In the genomic region with DNA sequence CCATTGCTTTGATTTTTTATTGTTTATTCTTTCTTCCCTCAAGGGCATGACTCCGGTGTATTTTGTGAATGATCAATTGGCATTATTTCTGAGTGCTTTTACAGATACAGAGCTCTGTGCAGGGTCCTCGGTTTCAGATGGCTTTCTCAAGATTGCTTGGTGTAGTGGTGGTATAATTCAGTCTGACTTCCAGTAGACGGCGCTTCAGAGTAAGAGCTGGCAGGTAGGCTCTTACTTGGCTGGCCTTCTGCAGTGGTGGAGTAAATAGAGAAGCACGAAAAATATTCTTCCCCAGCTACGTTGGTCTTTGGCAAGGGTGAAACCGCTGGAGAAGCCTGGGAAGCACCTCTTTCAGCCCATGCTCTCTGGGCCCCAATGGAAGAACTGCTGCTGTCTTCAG, we compare ENCODE assay signal across 16 cellular contexts.
"Had no signal": no experiment of that assay in that cellular context is flagged by ENCODE, and none has a peak within 500 bp of the region (broad histone marks: within the 10 kb centered on the region; RNA-seq: fewer than 3 reads in every experiment).

No MANE protein-coding gene starts in this region.

- H3K4me1 Mint-ChIP-seq: activated CD4-positive, alpha-beta T cell treated with anti-CD3 and anti-CD28 coated beads, Interleukin-2, amount 10 ng/mL, durations not matched to agents 24 days and 14 days; activated naive CD8-positive, alpha-beta T cell treated with anti-CD3 and anti-CD28 coated beads for 36 hours; brain; stimulated activated naive B cell treated with anti-CD40 and anti-IgM and Interleukin-4, amounts not matched to agents 10 μg/mL and 1 μg/mL and 100 μg/mL, for 72 hours had no signal

- H3K9me3 Mint-ChIP-seq: brain, nephron had no signal

- H3K36me3 Mint-ChIP-seq: activated naive CD8-positive, alpha-beta T cell treated with anti-CD3 and anti-CD28 coated beads for 36 hours; brain; stimulated activated naive B cell treated with anti-CD40 and anti-IgM and Interleukin-4, amounts not matched to agents 10 μg/mL and 1 μg/mL and 100 μg/mL, for 72 hours had no signal

- H3K4me3 ChIP-seq: colonic mucosa, esophagus squamous epithelium, transverse colon had no signal

- H3K27ac Mint-ChIP-seq: activated CD4-positive, alpha-beta T cell treated with anti-CD3 and anti-CD28 coated beads, Interleukin-2, amount 10 ng/mL, durations not matched to agents 24 days and 14 days; activated naive CD8-positive, alpha-beta T cell treated with anti-CD3 and anti-CD28 coated beads for 36 hours; brain; nephron; stimulated activated naive B cell treated with anti-CD40 and anti-IgM and Interleukin-4, amounts not matched to agents 10 μg/mL and 1 μg/mL and 100 μg/mL, for 72 hours had no signal

- H3K27ac ChIP-seq: colonic mucosa, esophagus squamous epithelium, transverse colon had no signal

- H3K36me3 ChIP-seq: colonic mucosa, esophagus squamous epithelium, transverse colon had no signal

- H3K9me3 ChIP-seq: colonic mucosa, esophagus squamous epithelium, transverse colon had no signal

- H3K4me3 Mint-ChIP-seq: activated CD4-positive, alpha-beta T cell treated with anti-CD3 and anti-CD28 coated beads, Interleukin-2, amount 10 ng/mL, durations not matched to agents 24 days and 14 days; activated naive CD8-positive, alpha-beta T cell treated with anti-CD3 and anti-CD28 coated beads for 36 hours; brain; nephron; stimulated activated naive B cell treated with anti-CD40 and anti-IgM and Interleukin-4, amounts not matched to agents 10 μg/mL and 1 μg/mL and 100 μg/mL, for 72 hours had no signal

- ATAC-seq: stimulated activated naive B cell treated with anti-CD40 and anti-IgM and Interleukin-4, amounts not matched to agents 10 μg/mL and 1 μg/mL and 100 μg/mL, for 72 hours had no signal

- H3K4me1 ChIP-seq: colonic mucosa, esophagus squamous epithelium, transverse colon had no signal

- H3K27me3 ChIP-seq: colonic mucosa, esophagus squamous epithelium, transverse colon had no signal

- DNase-seq: activated CD4-positive, alpha-beta T cell treated with anti-CD3 and anti-CD28 coated beads, Interleukin-2, amount 10 ng/mL, durations not matched to agents 24 days and 14 days; activated CD4-positive, CD25-positive, alpha-beta regulatory T cell; activated CD8-positive, alpha-beta memory T cell treated with anti-CD3 and anti-CD28 coated beads for 24 hours; activated naive CD8-positive, alpha-beta T cell treated with anti-CD3 and anti-CD28 coated beads for 36 hours; amygdala; central memory CD4-positive, alpha-beta T cell; colonic mucosa; esophagus squamous epithelium; hippocampal formation; occipital lobe; stimulated activated CD4-positive, alpha-beta T cell treated with anti-CD3 and anti-CD28 coated beads, Interleukin-15, amount 100 ng/mL, for 24 hours; stimulated activated CD4-positive, alpha-beta T cell treated with anti-CD3 and anti-CD28 coated beads, Interleukin-4, amount 100 ng/mL, for 1 hour; stimulated activated naive B cell treated with anti-CD40 and anti-IgM and Interleukin-4, amounts not matched to agents 10 μg/mL and 1 μg/mL and 100 μg/mL, for 72 hours; transverse colon had no signal

- H3K27me3 Mint-ChIP-seq: activated CD4-positive, alpha-beta T cell treated with anti-CD3 and anti-CD28 coated beads, Interleukin-2, amount 10 ng/mL, durations not matched to agents 24 days and 14 days; activated naive CD8-positive, alpha-beta T cell treated with anti-CD3 and anti-CD28 coated beads for 36 hours; stimulated activated naive B cell treated with anti-CD40 and anti-IgM and Interleukin-4, amounts not matched to agents 10 μg/mL and 1 μg/mL and 100 μg/mL, for 72 hours had no signal
